In genomic region chr2:85769236-85769986, GRCh38 we compare ENCODE assay signal across 9 cellular contexts. TPM values are rescaled to one million over a fixed set of nuclear protein-coding genes. Genes with fewer than 3 reads are reported as not detected.
A peak's percentile ranks its signal among the peaks of the same experiment; 100 is the strongest.
DNase-seq lines count a peak whose midpoint lies in the region; ATAC-seq and TF ChIP-seq lines count a peak whose summit lies in the region.
"Had no signal": no experiment of that assay in that cellular context is flagged by ENCODE, and none has a peak within 500 bp of the region (broad histone marks: within the 10 kb centered on the region; RNA-seq: fewer than 3 reads in every experiment).

No MANE protein-coding gene starts in this region.

- POLR2A ChIA-PET in Panc1 (lab: Charles Lee), result interaction anchor here (0.5 kb wide), 1 partner anchor 172 kb away, joined by 12 read pairs; no protein-coding TSS in a partner anchor

- TF ChIP-seq CTCF in GM12874 (IDR thresholded peaks at IDR 0.05; ENCODE audit: insufficient read depth, low read depth, low read length) (peak; percentile 38), Panc1 (IDR thresholded peaks at IDR 0.05) (no peak; the same call in 1 of the 2 replicates)

- H3K27me3 ChIP-seq in ACC112 (ENCODE audit: insufficient read depth, low read length) (no peaks in the 10 kb centered on the region), Panc1 (ENCODE audit: control insufficient read depth, insufficient read depth, low read length) (no peaks in the 10 kb centered on the region)

- in situ Hi-C loops in Panc1 (cut with HindIII; ENCODE audit: low pct_unique_long_range_greater_than_20kb, low sequenced_read_pairs), result no loop called here

- DNase-seq in Panc1 (ENCODE audit: low read depth, low spot score) (no peak), glomerular visceral epithelial cell (ENCODE audit: extremely low spot score) (peak; percentile 32)
- no peak for DNase-seq in activated CD4-positive, CD25-positive, alpha-beta regulatory T cell treated with anti-CD3 and anti-CD28 coated beads, Interleukin-2, amount 50 U/mL, for 72 hours
- DNase-seq in stimulated activated CD4-positive, alpha-beta T cell treated with anti-CD3 and anti-CD28 coated beads, Interleukin-4, amount 100 ng/mL, for 1 hour, result no peak
- DNase-seq: hippocampal formation had no signal

- peaks cover 26% of the 10 kb centered on the region for H3K79me2 ChIP-seq in ACC112 (ENCODE audit: control insufficient read depth, insufficient read depth, low read length, unreplicated experiment)

- no peak overlapping the region for H2AFZ ChIP-seq in ACC112 (ENCODE audit: low read length, unreplicated experiment)

- CTCF ChIA-PET in Panc1 (lab: Charles Lee), result interaction anchor here (0.5 to 1.2 kb wide), 5 partner anchors 10 to 46 kb away, joined by 3 to 6 read pairs (median 4); partner anchors contain the start of gene ATOH8

- peaks cover 71% of the 10 kb centered on the region for H3K4me1 ChIP-seq in ACC112 (ENCODE audit: control insufficient read depth, insufficient read depth, low read length, unreplicated experiment)
- peaks cover 88% of the 10 kb centered on the region for H3K4me1 ChIP-seq in Panc1 (ENCODE audit: control insufficient read depth, insufficient read depth, low read length)

- peaks cover 6% of the 10 kb centered on the region for H3K36me3 ChIP-seq in ACC112 (ENCODE audit: insufficient read depth, low read length)
- H3K36me3 ChIP-seq in Panc1 (ENCODE audit: control insufficient read depth, insufficient read depth, low read length), result no peaks in the 10 kb centered on the region

- no TSS peak for BruUV-seq in Panc1 (replicated peaks; lab: Mats Ljungman, UMichigan)

- H3K4me3 ChIP-seq in ACC112 (ENCODE audit: low read depth, low read length) (no peak overlapping the region), Panc1 (ENCODE audit: low read depth in 2 of 2, low read length in 2 of 2) (no peak overlapping the region)

- ATAC-seq in Panc1 (peak; percentile 21; the same call in 1 of the 2 replicates), GM19463 (IDR thresholded peaks at IDR 0.05; ENCODE audit: unreplicated experiment) (no peak), GM19395 (IDR thresholded peaks at IDR 0.05; ENCODE audit: unreplicated experiment) (no peak)

- intact Hi-C loops in Panc1 (cut with micrococcal nuclease; ENCODE audit: unreplicated experiment), result no loop called here

- peak overlapping the region; percentile 92; the same call in 1 of the 2 replicates for H3K27ac ChIP-seq in ACC112 (ENCODE audit: low read depth, low read length)
- H3K27ac ChIP-seq in Panc1 (ENCODE audit: low read length), result peak overlapping the region; percentile 82

- H3K9me3 ChIP-seq in Panc1 (ENCODE audit: control insufficient read depth, insufficient read depth, low read depth, low read length), result no peaks in the 10 kb centered on the region

RNA-seq across cellular contexts. Expression of gene ATOH8, which starts 15.6 kb away (rescaled TPM):
- 3.8 TPM for total RNA-seq in Panc1 (2021; ENCODE audit: unreplicated experiment)
- polyA plus RNA-seq in Panc1 (2012; ENCODE audit: insufficient read length), result 3.7 TPM
